Comparison of ENCODE assay signal across 11 cellular contexts in the genomic region with DNA sequence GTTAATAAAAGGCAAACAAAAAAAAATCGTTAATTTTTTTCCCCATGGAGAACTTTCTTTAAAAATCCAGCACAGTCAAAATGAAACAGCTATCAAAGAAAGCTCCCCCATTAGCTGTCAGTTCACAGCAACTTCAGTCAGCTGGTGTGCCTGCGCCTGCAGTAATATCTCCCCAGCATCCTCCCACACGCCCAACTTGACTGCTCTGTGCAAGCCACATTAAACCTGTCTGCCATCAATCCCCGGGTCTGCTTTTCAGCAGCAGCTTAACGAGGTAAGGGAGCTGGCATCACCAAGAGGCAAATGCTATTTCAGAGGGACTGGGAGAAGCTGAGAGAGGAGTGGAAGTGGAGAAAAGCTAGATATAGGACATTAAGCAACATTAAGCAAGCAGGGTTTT.
DNase-seq lines count a peak whose midpoint lies in the region; ATAC-seq and TF ChIP-seq lines count a peak whose summit lies in the region.
"Had no signal": no experiment of that assay in that cellular context is flagged by ENCODE, and none has a peak within 500 bp of the region (broad histone marks: within the 10 kb centered on the region; RNA-seq: fewer than 3 reads in every experiment).

No MANE protein-coding gene starts in this region.

- no peaks in the 10 kb centered on the region for H3K79me2 ChIP-seq in neural cell (replicated peaks; ENCODE audit: insufficient read depth, low read length)

- H3K27me3 ChIP-seq in neural cell (ENCODE audit: insufficient read depth, low read depth, low read length), result no peaks in the 10 kb centered on the region

- H2AFZ ChIP-seq in neural cell (ENCODE audit: low read depth, low read length), result no peak overlapping the region

- no peak for TF ChIP-seq EP300 in neural cell (conservative IDR thresholded peaks at IDR 0.05; ENCODE audit: poor library complexity, severe bottlenecking)

- no peak overlapping the region for H3K9ac ChIP-seq in SK-N-MC (ENCODE audit: insufficient read length)
- no peak overlapping the region for H3K9ac ChIP-seq in neural cell (ENCODE audit: low read length)
- H3K9ac ChIP-seq: KMS-11 had no signal

- TF ChIP-seq CTCF in neural cell (IDR thresholded peaks at IDR 0.05; ENCODE audit: poor library complexity, severe bottlenecking) (no peak), glutamatergic neuron (IDR thresholded peaks at IDR 0.05; ENCODE audit: partially characterized antibody, unreplicated experiment) (no peak)

- no peaks in the 10 kb centered on the region for H3K9me2 ChIP-seq in neural cell (ENCODE audit: insufficient read depth, low read length)

- H3K9me3 Mint-ChIP-seq in activated T-helper 1 cell treated with anti-CD3 and anti-CD28 coated beads, Interleukin-12 subunit alpha, Interleukin-12 subunit beta, Interleukin-2, Interleukin-4 antibody, amounts not matched to agents 30 ng/mL and 10 ng/mL and 1 ng/mL, durations not matched to agents 14 hours and 24 hours and 36 hours, result no peaks in the 10 kb centered on the region
- H3K9me3 Mint-ChIP-seq in glutamatergic neuron (ENCODE audit: unreplicated experiment), result no peaks in the 10 kb centered on the region
- H3K9me3 Mint-ChIP-seq: stimulated activated effector memory CD8-positive, alpha-beta T cell treated with anti-CD3 and anti-CD28 coated beads, Interleukin-12 subunit alpha, Interleukin-12 subunit beta, amount 100 ng/mL, for 72 hours had no signal

- H3K36me3 ChIP-seq in SK-N-MC (ENCODE audit: insufficient read depth, low read length) (no peaks in the 10 kb centered on the region), neural cell (ENCODE audit: insufficient read depth, low read length) (no peaks in the 10 kb centered on the region)
- H3K36me3 ChIP-seq: spleen had no signal

- H3K27me3 Mint-ChIP-seq in activated T-helper 1 cell treated with anti-CD3 and anti-CD28 coated beads, Interleukin-12 subunit alpha, Interleukin-12 subunit beta, Interleukin-2, Interleukin-4 antibody, amounts not matched to agents 30 ng/mL and 10 ng/mL and 1 ng/mL, durations not matched to agents 14 hours and 24 hours and 36 hours (ENCODE audit: insufficient read depth), result no peaks in the 10 kb centered on the region
- peaks cover 1% of the 10 kb centered on the region for H3K27me3 Mint-ChIP-seq in glutamatergic neuron (ENCODE audit: unreplicated experiment)

- no peaks in the 10 kb centered on the region for H3K4me1 Mint-ChIP-seq in activated T-helper 1 cell treated with anti-CD3 and anti-CD28 coated beads, Interleukin-12 subunit alpha, Interleukin-12 subunit beta, Interleukin-2, Interleukin-4 antibody, amounts not matched to agents 30 ng/mL and 10 ng/mL and 1 ng/mL, durations not matched to agents 14 hours and 24 hours and 36 hours (ENCODE audit: low read depth)
- H3K4me1 Mint-ChIP-seq in glutamatergic neuron (ENCODE audit: low read depth, unreplicated experiment), result peaks cover 16% of the 10 kb centered on the region
- H3K4me1 Mint-ChIP-seq: stimulated activated effector memory CD8-positive, alpha-beta T cell treated with anti-CD3 and anti-CD28 coated beads, Interleukin-12 subunit alpha, Interleukin-12 subunit beta, amount 100 ng/mL, for 72 hours had no signal

- H3K4me2 ChIP-seq in neural cell (ENCODE audit: low read length), result peak overlapping the region; percentile 28
- H3K4me2 ChIP-seq: KMS-11 had no signal

- H3F3A ChIP-seq in neural cell (ENCODE audit: insufficient read depth, low read length, poor library complexity, severe bottlenecking), result no peaks in the 10 kb centered on the region

- no peak for TF ChIP-seq RAD21 in neural cell (conservative IDR thresholded peaks at IDR 0.05)

- H3K4me3 ChIP-seq in SK-N-MC (peak overlapping the region; percentile 17; the same call in 1 of the 2 replicates), neural cell (ENCODE audit: low read length) (no peak overlapping the region)
- H3K4me3 ChIP-seq: spleen had no signal

- H3K4me3 Mint-ChIP-seq in activated T-helper 1 cell treated with anti-CD3 and anti-CD28 coated beads, Interleukin-12 subunit alpha, Interleukin-12 subunit beta, Interleukin-2, Interleukin-4 antibody, amounts not matched to agents 30 ng/mL and 10 ng/mL and 1 ng/mL, durations not matched to agents 14 hours and 24 hours and 36 hours, result no peak overlapping the region
- H3K4me3 Mint-ChIP-seq in glutamatergic neuron (ENCODE audit: unreplicated experiment), result no peak overlapping the region
- H3K4me3 Mint-ChIP-seq: stimulated activated effector memory CD8-positive, alpha-beta T cell treated with anti-CD3 and anti-CD28 coated beads, Interleukin-12 subunit alpha, Interleukin-12 subunit beta, amount 100 ng/mL, for 72 hours had no signal

- intact Hi-C loops in activated T-helper 1 cell treated with anti-CD3 and anti-CD28 coated beads, Interleukin-12 subunit alpha, Interleukin-12 subunit beta, Interleukin-2, Interleukin-4 antibody, amounts not matched to agents 30 ng/mL and 10 ng/mL and 1 ng/mL, durations not matched to agents 14 hours and 24 hours and 36 hours (cut with micrococcal nuclease), result no loop called here

- peak; percentile 89 for ATAC-seq in GM18511 (IDR thresholded peaks at IDR 0.05; ENCODE audit: unreplicated experiment)
- peak; percentile 79 for ATAC-seq in HG02588 (IDR thresholded peaks at IDR 0.05; ENCODE audit: unreplicated experiment)
- ATAC-seq: stimulated activated effector memory CD8-positive, alpha-beta T cell treated with anti-CD3 and anti-CD28 coated beads, Interleukin-12 subunit alpha, Interleukin-12 subunit beta, amount 100 ng/mL, for 72 hours had no signal

- H3K9me3 ChIP-seq in SK-N-MC (ENCODE audit: low read depth, low read length), result no peaks in the 10 kb centered on the region
- H3K9me3 ChIP-seq in neural cell (ENCODE audit: low read length), result no peaks in the 10 kb centered on the region
- H3K9me3 ChIP-seq: spleen had no signal

- no peaks in the 10 kb centered on the region for H4K20me1 ChIP-seq in neural cell (ENCODE audit: insufficient read depth)

- H3K36me3 Mint-ChIP-seq in activated T-helper 1 cell treated with anti-CD3 and anti-CD28 coated beads, Interleukin-12 subunit alpha, Interleukin-12 subunit beta, Interleukin-2, Interleukin-4 antibody, amounts not matched to agents 30 ng/mL and 10 ng/mL and 1 ng/mL, durations not matched to agents 14 hours and 24 hours and 36 hours (ENCODE audit: low read depth), result no peaks in the 10 kb centered on the region
- no peaks in the 10 kb centered on the region for H3K36me3 Mint-ChIP-seq in glutamatergic neuron (ENCODE audit: unreplicated experiment)
- H3K36me3 Mint-ChIP-seq: stimulated activated effector memory CD8-positive, alpha-beta T cell treated with anti-CD3 and anti-CD28 coated beads, Interleukin-12 subunit alpha, Interleukin-12 subunit beta, amount 100 ng/mL, for 72 hours had no signal

- DNase-seq in SK-N-MC (ENCODE audit: low read depth, low spot score), result no peak
- no peak for DNase-seq in activated T-helper 1 cell treated with anti-CD3 and anti-CD28 coated beads, Interleukin-12 subunit alpha, Interleukin-12 subunit beta, Interleukin-2, Interleukin-4 antibody, amounts not matched to agents 30 ng/mL and 10 ng/mL and 1 ng/mL, durations not matched to agents 14 hours and 24 hours and 36 hours (ENCODE audit: low spot score)
- no peak for DNase-seq in RKO (ENCODE audit: low spot score)
- DNase-seq in glutamatergic neuron, result no peak
- no peak for DNase-seq in activated T-cell treated with anti-CD3 and anti-CD28 coated beads, Interleukin-2, amount 50 U/mL, for 48 hours
- DNase-seq: spleen had no signal

- peak overlapping the region; percentile 75 for H3K27ac ChIP-seq in SK-N-MC
- H3K27ac ChIP-seq in neural cell (ENCODE audit: low read length), result no peak overlapping the region
- H3K27ac ChIP-seq: KMS-11, spleen had no signal

- H3K27ac Mint-ChIP-seq in activated T-helper 1 cell treated with anti-CD3 and anti-CD28 coated beads, Interleukin-12 subunit alpha, Interleukin-12 subunit beta, Interleukin-2, Interleukin-4 antibody, amounts not matched to agents 30 ng/mL and 10 ng/mL and 1 ng/mL, durations not matched to agents 14 hours and 24 hours and 36 hours, result no peak overlapping the region
- no peak overlapping the region for H3K27ac Mint-ChIP-seq in glutamatergic neuron (ENCODE audit: unreplicated experiment)
- H3K27ac Mint-ChIP-seq: stimulated activated effector memory CD8-positive, alpha-beta T cell treated with anti-CD3 and anti-CD28 coated beads, Interleukin-12 subunit alpha, Interleukin-12 subunit beta, amount 100 ng/mL, for 72 hours had no signal

TF ChIP-seq in neural cell, 6 proteins besides CTCF, POLR2A, EP300 and RAD21:
- TF ChIP-seq SMC3 (conservative IDR thresholded peaks at IDR 0.05; ENCODE audit: poor library complexity) (no peak), POLR2AphosphoS5 (IDR thresholded peaks at IDR 0.05) (peak; percentile 10)
